Comparison of ENCODE assay signal across 25 cellular contexts in the genomic region with DNA sequence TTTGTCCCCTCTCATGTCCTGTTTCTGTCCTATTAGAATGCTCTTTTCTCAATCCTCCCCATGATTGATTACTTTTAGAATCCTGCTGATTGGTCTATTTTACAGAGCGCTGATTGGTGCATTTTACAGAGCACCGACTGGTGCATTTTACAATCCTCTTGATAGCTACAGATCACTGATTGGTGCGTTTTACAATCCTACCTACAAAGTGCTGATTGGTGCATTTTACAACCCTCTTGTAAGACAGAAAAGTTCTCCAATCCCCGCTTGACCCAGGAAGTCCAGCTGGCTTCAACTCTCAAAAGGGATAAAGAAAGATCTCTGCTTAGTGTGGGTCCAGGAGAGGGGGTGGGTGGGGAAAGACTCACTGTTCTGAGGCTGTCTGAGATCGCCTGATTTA.
DNase-seq lines count a peak whose midpoint lies in the region; ATAC-seq, FAIRE-seq and TF ChIP-seq lines count a peak whose summit lies in the region.
"Had no signal": no experiment of that assay in that cellular context is flagged by ENCODE, and none has a peak within 500 bp of the region (broad histone marks: within the 10 kb centered on the region; RNA-seq: fewer than 3 reads in every experiment).

No MANE protein-coding gene starts in this region.

- dilution Hi-C loops in IMR-90 (cut with HindIII; ENCODE audit: low sequenced_read_pairs, unreplicated experiment), result no loop called here

- H3K79me1 ChIP-seq in IMR-90 (ENCODE audit: low read depth in 1 of 2, low read length in 2 of 2), result no peaks in the 10 kb centered on the region

- H4K5ac ChIP-seq in IMR-90 (ENCODE audit: low read depth, low read length), result no peak overlapping the region

- ATAC-seq in HepG2, result no peak; the same call in 2 of the 3 replicates
- ATAC-seq in right lobe of liver, result no peak
- no peak for ATAC-seq in IMR-90 (ENCODE audit: low read depth)
- no peak for ATAC-seq in lower lobe of right lung
- ATAC-seq: GM12878 had no signal

- POLR2A ChIA-PET in HepG2 (lab: Yijun Ruan, JAX), result no interaction called here
- POLR2A ChIA-PET in IMR-90 (lab: Charles Lee; ENCODE audit: unreplicated experiment), result no interaction called here
- POLR2A ChIA-PET in A673 (lab: Charles Lee; ENCODE audit: low non-redundant PET), result no interaction called here

- no peak overlapping the region for H2BK20ac ChIP-seq in IMR-90 (ENCODE audit: low read depth, low read length)

- H3K9me1 ChIP-seq in IMR-90 (ENCODE audit: insufficient read depth, low read length), result no peaks in the 10 kb centered on the region

- H4K8ac ChIP-seq in IMR-90 (ENCODE audit: low read depth in 2 of 2, low read length in 2 of 2), result no peak overlapping the region

- no peak overlapping the region for H3K4ac ChIP-seq in IMR-90 (ENCODE audit: low read depth, low read length)

- DNase-seq in HepG2 (ENCODE audit: low spot score) (no peak), right lobe of liver (no peak), IMR-90 (no peak), lower lobe of right lung (no peak), A673 (ENCODE audit: low spot score) (no peak)
- DNase-seq: 8988T; ACHN; BE2C; C1 segment of cervical spinal cord; CD4-positive, alpha-beta memory T cell; CD4-positive, CD25-positive, alpha-beta regulatory T cell; CD8-positive, alpha-beta memory T cell; COR-L47; DMS 273 treated with DMSO at 0.1 percent for 48 hours; DMS153; DMS53; DMS79; DND-41; EL; GDM1 had no signal

- TF ChIP-seq POLR2A in HepG2 (IDR thresholded peaks at IDR 0.05; ENCODE audit: insufficient read depth in 1 of 2, low read depth in 2 of 2, low read length in 2 of 2), result no peak
- TF ChIP-seq POLR2A in right lobe of liver (IDR thresholded peaks at IDR 0.05), result no peak
- no peak for TF ChIP-seq POLR2A in IMR-90 (IDR thresholded peaks at IDR 0.05; ENCODE audit: low read depth, low read length)

- H3K9ac ChIP-seq in HepG2 (ENCODE audit: insufficient read depth, low read depth, low read length) (no peak overlapping the region), IMR-90 (ENCODE audit: low read depth, low read length) (no peak overlapping the region)
- H3K9ac ChIP-seq: BLaER1 had no signal

- intact Hi-C loops in HepG2 (cut with micrococcal nuclease; ENCODE audit: unreplicated experiment) (no loop called here), right lobe of liver (cut with DNase I) (no loop called here), IMR-90 (cut with micrococcal nuclease) (no loop called here), lower lobe of right lung (cut with DNase I) (no loop called here), A673 (cut with micrococcal nuclease; ENCODE audit: unreplicated experiment) (no loop called here)

- no peak overlapping the region for H2AK5ac ChIP-seq in IMR-90 (ENCODE audit: low read depth, low read length)

- no peak overlapping the region for H2BK120ac ChIP-seq in IMR-90 (ENCODE audit: low read depth, low read length)

- CTCF ChIA-PET in HepG2 (lab: Yijun Ruan, JAX; ENCODE audit: low intra/inter-chr PET ratio, low total read pairs), result no interaction called here
- CTCF ChIA-PET in IMR-90 (lab: Yijun Ruan, JAX), result no interaction called here
- CTCF ChIA-PET in A673 (lab: Charles Lee), result no interaction called here

- 55% methylated on average over 5 of the region's 5 CpGs for WGBS in HepG2 (ENCODE audit: low lambda C conversion rate)
- WGBS in right lobe of liver (ENCODE audit: insufficient coverage, low coverage, low lambda C conversion rate, missing lambda C conversion rate), result 78% methylated on average over 5 of the region's 5 CpGs
- WGBS in IMR-90 (ENCODE audit: extremely low coverage in 2 of 2, insufficient read length in 1 of 2), 2 experiments, result no CpG with 5 or more reads among the region's 5 CpGs

- H4K20me1 ChIP-seq in HepG2 (ENCODE audit: insufficient read depth, low read length) (no peaks in the 10 kb centered on the region), IMR-90 (ENCODE audit: insufficient read depth, low read length) (no peaks in the 10 kb centered on the region)
- H4K20me1 ChIP-seq: BLaER1 had no signal

- H2AFZ ChIP-seq in HepG2 (ENCODE audit: low read length) (no peak overlapping the region), IMR-90 (replicated peaks; ENCODE audit: low read length, poor library complexity) (no peak overlapping the region)

- H3K36me3 ChIP-seq in HepG2 (replicated peaks in 1 of 2; ENCODE audit: control insufficient read depth in 1 of 2, insufficient read depth in 2 of 2, low read length in 2 of 2) (no peaks in the 10 kb centered on the region), right lobe of liver (no peaks in the 10 kb centered on the region), IMR-90 (ENCODE audit: control insufficient read depth, insufficient read depth, low read length) (no peaks in the 10 kb centered on the region), lower lobe of right lung (no peaks in the 10 kb centered on the region), A673 (ENCODE audit: insufficient read depth, low read length, poor library complexity, severe bottlenecking) (no peaks in the 10 kb centered on the region)
- H3K36me3 ChIP-seq: BE2C, BLaER1 had no signal

- H3K27ac ChIP-seq in HepG2 (ENCODE audit: extremely low read length, insufficient read depth, low read length), result no peak overlapping the region
- H3K27ac ChIP-seq in right lobe of liver, result no peak overlapping the region
- H3K27ac ChIP-seq in IMR-90 (ENCODE audit: insufficient read depth, low read length), result no peak overlapping the region
- no peak overlapping the region for H3K27ac ChIP-seq in lower lobe of right lung
- no peak overlapping the region for H3K27ac ChIP-seq in A673 (ENCODE audit: low read depth, low read length, poor library complexity, severe bottlenecking)
- H3K27ac ChIP-seq: BLaER1 had no signal

- no peak overlapping the region for H2BK15ac ChIP-seq in IMR-90 (ENCODE audit: low read depth, low read length)

- no peaks in the 10 kb centered on the region; a peak in 1 of 5 replicates for H3K27me3 ChIP-seq in HepG2 (ENCODE audit: control insufficient read depth in 1 of 2, insufficient read depth in 2 of 2, low read length in 2 of 2)
- no peaks in the 10 kb centered on the region for H3K27me3 ChIP-seq in right lobe of liver
- no peaks in the 10 kb centered on the region for H3K27me3 ChIP-seq in IMR-90 (ENCODE audit: control insufficient read depth, insufficient read depth, low read length)
- H3K27me3 ChIP-seq in lower lobe of right lung (ENCODE audit: low read depth), result no peaks in the 10 kb centered on the region
- H3K27me3 ChIP-seq in A673 (replicated peaks; ENCODE audit: insufficient read depth, low read depth, low read length, poor library complexity), result peaks cover 17% of the 10 kb centered on the region
- H3K27me3 ChIP-seq: BE2C, BLaER1 had no signal

- H3K9me3 ChIP-seq in HepG2 (ENCODE audit: low read length) (peaks cover 66% of the 10 kb centered on the region), right lobe of liver (peaks cover 0 to 10% (median 2%) of the 10 kb centered on the region in 4 donors), IMR-90 (ENCODE audit: control insufficient read depth, insufficient read depth, low read length) (peaks cover 6% of the 10 kb centered on the region; the same call in 1 of the 2 replicates), lower lobe of right lung (peaks cover 5% of the 10 kb centered on the region), A673 (ENCODE audit: low read depth, low read length, poor library complexity, severe bottlenecking) (peaks cover 16% of the 10 kb centered on the region)

- H3K79me2 ChIP-seq in HepG2 (ENCODE audit: insufficient read depth, low read length), result no peaks in the 10 kb centered on the region

- TF ChIP-seq CTCF in HepG2 (CRISPR knock-in tag; IDR thresholded peaks at IDR 0.05) (no peak), right lobe of liver (IDR thresholded peaks at IDR 0.05) (no peak), IMR-90 (conservative IDR thresholded peaks at IDR 0.05; ENCODE audit: low read depth, low read length) (no peak), lower lobe of right lung (IDR thresholded peaks at IDR 0.05) (no peak), A673 (conservative IDR thresholded peaks at IDR 0.05; ENCODE audit: low read depth, low read length) (no peak)

- H3K4me3 ChIP-seq in HepG2 (replicated peaks in 1 of 3; ENCODE audit: insufficient read depth in 1 of 3, low read depth in 2 of 3, low read length in 3 of 3), result no peak overlapping the region
- no peak overlapping the region for H3K4me3 ChIP-seq in right lobe of liver
- no peak overlapping the region for H3K4me3 ChIP-seq in IMR-90 (ENCODE audit: insufficient read depth, low read depth, low read length)
- H3K4me3 ChIP-seq in lower lobe of right lung, result no peak overlapping the region
- H3K4me3 ChIP-seq in A673 (ENCODE audit: low read depth, low read length, poor library complexity, severe bottlenecking), result no peak overlapping the region
- H3K4me3 ChIP-seq: BLaER1, GM12878 had no signal

- no peak overlapping the region for H3K18ac ChIP-seq in IMR-90 (ENCODE audit: low read depth, low read length)

- no peak overlapping the region for H3K14ac ChIP-seq in IMR-90 (replicated peaks; ENCODE audit: low read depth, low read length)

- H2BK5ac ChIP-seq in IMR-90 (ENCODE audit: low read depth, low read length, poor library complexity, severe bottlenecking), result no peak overlapping the region

- no peak overlapping the region for H3K4me2 ChIP-seq in HepG2 (ENCODE audit: low read depth, low read length)
- no peak overlapping the region for H3K4me2 ChIP-seq in IMR-90 (ENCODE audit: low read depth, low read length)
- H3K4me2 ChIP-seq: BLaER1 had no signal

- in situ Hi-C loops in HepG2 (cut with HindIII; ENCODE audit: extremely low pct_ligation_motif_present, low pct_unique_long_range_greater_than_20kb), result no loop called here
- in situ Hi-C loops in IMR-90 (cut with MboI; ENCODE audit: low sequenced_read_pairs), result no loop called here

- no peak overlapping the region for H2AK9ac ChIP-seq in IMR-90 (replicated peaks; ENCODE audit: low read depth, low read length, poor library complexity)

- no peak overlapping the region for H3K56ac ChIP-seq in IMR-90 (ENCODE audit: extremely low read depth, insufficient read depth, low read length)

- H3K4me1 ChIP-seq in HepG2 (ENCODE audit: insufficient read depth, low read length) (peaks cover 9% of the 10 kb centered on the region), right lobe of liver (peaks cover 0 to 9% (median 0%) of the 10 kb centered on the region in 4 donors), IMR-90 (ENCODE audit: control insufficient read depth, insufficient read depth, low read length) (no peaks in the 10 kb centered on the region), lower lobe of right lung (no peaks in the 10 kb centered on the region), A673 (ENCODE audit: insufficient read depth, low read length, poor library complexity, severe bottlenecking) (no peaks in the 10 kb centered on the region)
- H3K4me1 ChIP-seq: BE2C, BLaER1 had no signal

- BruUV-seq in HepG2 (replicated peaks; lab: Mats Ljungman, UMichigan), result no TSS peak
- BruUV-seq in IMR-90 (replicated peaks; lab: Mats Ljungman, UMichigan), result no TSS peak
- BruUV-seq in A673 (replicated peaks; lab: Mats Ljungman, UMichigan), result no TSS peak

- TF ChIP-seq EP300 in HepG2 (IDR thresholded peaks at IDR 0.05; ENCODE audit: low read depth in 2 of 2, low read length in 2 of 2), result no peak
- no peak for TF ChIP-seq EP300 in HepG2 (CRISPR knock-in tag; IDR thresholded peaks at IDR 0.05; ENCODE audit: borderline replicate concordance)

- no peak overlapping the region for H4K91ac ChIP-seq in IMR-90 (ENCODE audit: insufficient read depth, low read depth, low read length)

- TF ChIP-seq RAD21 in HepG2 (CRISPR knock-in tag; IDR thresholded peaks at IDR 0.05) (no peak), IMR-90 (IDR thresholded peaks at IDR 0.05; ENCODE audit: low read length) (no peak)

- FAIRE-seq in HepG2 (lab: Jason Lieb, UNC), result no peak
- FAIRE-seq: A204.1, GM12878, GM12892, GM18507 had no signal

- H3K23ac ChIP-seq in IMR-90 (ENCODE audit: low read depth, low read length), result no peak overlapping the region
